Comparison of ENCODE assay signal across 1 cellular context in the genomic region with DNA sequence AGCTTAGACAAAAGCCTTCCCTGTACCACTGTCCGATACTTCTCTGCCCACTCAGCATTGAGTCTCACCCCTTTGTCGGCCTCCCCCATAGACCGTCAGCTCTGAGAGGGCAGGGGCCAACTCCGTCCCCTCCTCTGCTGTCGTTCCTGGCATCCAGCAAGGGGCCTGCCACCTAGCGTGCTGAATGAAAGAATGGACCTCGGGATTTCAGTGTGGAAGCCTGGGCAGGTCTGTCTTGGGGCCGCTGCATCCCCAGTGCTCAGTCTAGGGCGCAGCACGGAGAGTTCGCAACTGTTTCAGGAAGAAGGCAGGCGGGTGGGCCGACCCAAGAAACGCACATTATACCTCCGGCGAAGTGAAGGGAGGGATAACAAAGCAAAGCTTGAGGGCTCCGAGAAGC.
TF ChIP-seq lines count a peak whose summit lies in the region.

No MANE protein-coding gene starts in this region.

TF ChIP-seq in GM23338, 12 proteins besides CTCF, POLR2A, EP300 and RAD21:
- TF ChIP-seq ZNF331 (CRISPR knock-in tag; IDR thresholded peaks at IDR 0.05; ENCODE audit: low read depth): no peak
- TF ChIP-seq NANOG (IDR thresholded peaks at IDR 0.05; ENCODE audit: borderline replicate concordance): no peak
- TF ChIP-seq, protein P1, sequence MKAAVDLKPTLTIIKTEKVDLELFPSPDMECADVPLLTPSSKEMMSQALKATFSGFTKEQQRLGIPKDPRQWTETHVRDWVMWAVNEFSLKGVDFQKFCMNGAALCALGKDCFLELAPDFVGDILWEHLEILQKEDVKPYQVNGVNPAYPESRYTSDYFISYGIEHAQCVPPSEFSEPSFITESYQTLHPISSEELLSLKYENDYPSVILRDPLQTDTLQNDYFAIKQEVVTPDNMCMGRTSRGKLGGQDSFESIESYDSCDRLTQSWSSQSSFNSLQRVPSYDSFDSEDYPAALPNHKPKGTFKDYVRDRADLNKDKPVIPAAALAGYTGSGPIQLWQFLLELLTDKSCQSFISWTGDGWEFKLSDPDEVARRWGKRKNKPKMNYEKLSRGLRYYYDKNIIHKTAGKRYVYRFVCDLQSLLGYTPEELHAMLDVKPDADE (IDR thresholded peaks at IDR 0.05): no peak
- no peak for TF ChIP-seq STAT1 (IDR thresholded peaks at IDR 0.05; ENCODE audit: unreplicated experiment)
- no peak for TF ChIP-seq POLR2AphosphoS5 (IDR thresholded peaks at IDR 0.05; ENCODE audit: low read depth)
- TF ChIP-seq, protein P2, sequence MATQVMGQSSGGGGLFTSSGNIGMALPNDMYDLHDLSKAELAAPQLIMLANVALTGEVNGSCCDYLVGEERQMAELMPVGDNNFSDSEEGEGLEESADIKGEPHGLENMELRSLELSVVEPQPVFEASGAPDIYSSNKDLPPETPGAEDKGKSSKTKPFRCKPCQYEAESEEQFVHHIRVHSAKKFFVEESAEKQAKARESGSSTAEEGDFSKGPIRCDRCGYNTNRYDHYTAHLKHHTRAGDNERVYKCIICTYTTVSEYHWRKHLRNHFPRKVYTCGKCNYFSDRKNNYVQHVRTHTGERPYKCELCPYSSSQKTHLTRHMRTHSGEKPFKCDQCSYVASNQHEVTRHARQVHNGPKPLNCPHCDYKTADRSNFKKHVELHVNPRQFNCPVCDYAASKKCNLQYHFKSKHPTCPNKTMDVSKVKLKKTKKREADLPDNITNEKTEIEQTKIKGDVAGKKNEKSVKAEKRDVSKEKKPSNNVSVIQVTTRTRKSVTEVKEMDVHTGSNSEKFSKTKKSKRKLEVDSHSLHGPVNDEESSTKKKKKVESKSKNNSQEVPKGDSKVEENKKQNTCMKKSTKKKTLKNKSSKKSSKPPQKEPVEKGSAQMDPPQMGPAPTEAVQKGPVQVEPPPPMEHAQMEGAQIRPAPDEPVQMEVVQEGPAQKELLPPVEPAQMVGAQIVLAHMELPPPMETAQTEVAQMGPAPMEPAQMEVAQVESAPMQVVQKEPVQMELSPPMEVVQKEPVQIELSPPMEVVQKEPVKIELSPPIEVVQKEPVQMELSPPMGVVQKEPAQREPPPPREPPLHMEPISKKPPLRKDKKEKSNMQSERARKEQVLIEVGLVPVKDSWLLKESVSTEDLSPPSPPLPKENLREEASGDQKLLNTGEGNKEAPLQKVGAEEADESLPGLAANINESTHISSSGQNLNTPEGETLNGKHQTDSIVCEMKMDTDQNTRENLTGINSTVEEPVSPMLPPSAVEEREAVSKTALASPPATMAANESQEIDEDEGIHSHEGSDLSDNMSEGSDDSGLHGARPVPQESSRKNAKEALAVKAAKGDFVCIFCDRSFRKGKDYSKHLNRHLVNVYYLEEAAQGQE (IDR thresholded peaks at IDR 0.05; ENCODE audit: unreplicated experiment): no peak
- no peak for TF ChIP-seq CREB1 (CRISPR knock-in tag; IDR thresholded peaks at IDR 0.05; ENCODE audit: low read depth)
- TF ChIP-seq EZH2phosphoT487 (IDR thresholded peaks at IDR 0.05; ENCODE audit: unreplicated experiment): no peak
- TF ChIP-seq EZH2 (IDR thresholded peaks at IDR 0.05; ENCODE audit: low read depth, unreplicated experiment): no peak
- TF ChIP-seq, protein P3, sequence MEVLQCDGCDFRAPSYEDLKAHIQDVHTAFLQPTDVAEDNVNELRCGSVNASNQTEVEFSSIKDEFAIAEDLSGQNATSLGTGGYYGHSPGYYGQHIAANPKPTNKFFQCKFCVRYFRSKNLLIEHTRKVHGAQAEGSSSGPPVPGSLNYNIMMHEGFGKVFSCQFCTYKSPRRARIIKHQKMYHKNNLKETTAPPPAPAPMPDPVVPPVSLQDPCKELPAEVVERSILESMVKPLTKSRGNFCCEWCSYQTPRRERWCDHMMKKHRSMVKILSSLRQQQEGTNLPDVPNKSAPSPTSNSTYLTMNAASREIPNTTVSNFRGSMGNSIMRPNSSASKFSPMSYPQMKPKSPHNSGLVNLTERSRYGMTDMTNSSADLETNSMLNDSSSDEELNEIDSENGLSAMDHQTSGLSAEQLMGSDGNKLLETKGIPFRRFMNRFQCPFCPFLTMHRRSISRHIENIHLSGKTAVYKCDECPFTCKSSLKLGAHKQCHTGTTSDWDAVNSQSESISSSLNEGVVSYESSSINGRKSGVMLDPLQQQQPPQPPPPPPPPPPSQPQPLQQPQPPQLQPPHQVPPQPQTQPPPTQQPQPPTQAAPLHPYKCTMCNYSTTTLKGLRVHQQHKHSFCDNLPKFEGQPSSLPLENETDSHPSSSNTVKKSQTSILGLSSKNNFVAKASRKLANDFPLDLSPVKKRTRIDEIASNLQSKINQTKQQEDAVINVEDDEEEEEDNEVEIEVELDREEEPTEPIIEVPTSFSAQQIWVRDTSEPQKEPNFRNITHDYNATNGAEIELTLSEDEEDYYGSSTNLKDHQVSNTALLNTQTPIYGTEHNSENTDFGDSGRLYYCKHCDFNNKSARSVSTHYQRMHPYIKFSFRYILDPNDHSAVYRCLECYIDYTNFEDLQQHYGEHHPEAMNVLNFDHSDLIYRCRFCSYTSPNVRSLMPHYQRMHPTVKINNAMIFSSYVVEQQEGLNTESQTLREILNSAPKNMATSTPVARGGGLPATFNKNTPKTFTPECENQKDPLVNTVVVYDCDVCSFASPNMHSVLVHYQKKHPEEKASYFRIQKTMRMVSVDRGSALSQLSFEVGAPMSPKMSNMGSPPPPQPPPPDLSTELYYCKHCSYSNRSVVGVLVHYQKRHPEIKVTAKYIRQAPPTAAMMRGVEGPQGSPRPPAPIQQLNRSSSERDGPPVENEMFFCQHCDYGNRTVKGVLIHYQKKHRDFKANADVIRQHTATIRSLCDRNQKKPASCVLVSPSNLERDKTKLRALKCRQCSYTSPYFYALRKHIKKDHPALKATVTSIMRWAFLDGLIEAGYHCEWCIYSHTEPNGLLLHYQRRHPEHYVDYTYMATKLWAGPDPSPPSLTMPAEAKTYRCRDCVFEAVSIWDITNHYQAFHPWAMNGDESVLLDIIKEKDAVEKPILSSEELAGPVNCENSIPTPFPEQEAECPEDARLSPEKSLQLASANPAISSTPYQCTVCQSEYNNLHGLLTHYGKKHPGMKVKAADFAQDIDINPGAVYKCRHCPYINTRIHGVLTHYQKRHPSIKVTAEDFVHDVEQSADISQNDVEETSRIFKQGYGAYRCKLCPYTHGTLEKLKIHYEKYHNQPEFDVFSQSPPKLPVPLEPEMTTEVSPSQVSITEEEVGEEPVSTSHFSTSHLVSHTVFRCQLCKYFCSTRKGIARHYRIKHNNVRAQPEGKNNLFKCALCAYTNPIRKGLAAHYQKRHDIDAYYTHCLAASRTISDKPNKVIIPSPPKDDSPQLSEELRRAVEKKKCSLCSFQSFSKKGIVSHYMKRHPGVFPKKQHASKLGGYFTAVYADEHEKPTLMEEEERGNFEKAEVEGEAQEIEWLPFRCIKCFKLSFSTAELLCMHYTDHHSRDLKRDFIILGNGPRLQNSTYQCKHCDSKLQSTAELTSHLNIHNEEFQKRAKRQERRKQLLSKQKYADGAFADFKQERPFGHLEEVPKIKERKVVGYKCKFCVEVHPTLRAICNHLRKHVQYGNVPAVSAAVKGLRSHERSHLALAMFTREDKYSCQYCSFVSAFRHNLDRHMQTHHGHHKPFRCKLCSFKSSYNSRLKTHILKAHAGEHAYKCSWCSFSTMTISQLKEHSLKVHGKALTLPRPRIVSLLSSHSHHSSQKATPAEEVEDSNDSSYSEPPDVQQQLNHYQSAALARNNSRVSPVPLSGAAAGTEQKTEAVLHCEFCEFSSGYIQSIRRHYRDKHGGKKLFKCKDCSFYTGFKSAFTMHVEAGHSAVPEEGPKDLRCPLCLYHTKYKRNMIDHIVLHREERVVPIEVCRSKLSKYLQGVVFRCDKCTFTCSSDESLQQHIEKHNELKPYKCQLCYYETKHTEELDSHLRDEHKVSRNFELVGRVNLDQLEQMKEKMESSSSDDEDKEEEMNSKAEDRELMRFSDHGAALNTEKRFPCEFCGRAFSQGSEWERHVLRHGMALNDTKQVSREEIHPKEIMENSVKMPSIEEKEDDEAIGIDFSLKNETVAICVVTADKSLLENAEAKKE (CRISPR knock-in tag; IDR thresholded peaks at IDR 0.05): no peak
- TF ChIP-seq JUNB (IDR thresholded peaks at IDR 0.05; ENCODE audit: unreplicated experiment): no peak
- no peak for TF ChIP-seq ZNF114 (CRISPR knock-in tag; IDR thresholded peaks at IDR 0.05)
